In the genomic region with DNA sequence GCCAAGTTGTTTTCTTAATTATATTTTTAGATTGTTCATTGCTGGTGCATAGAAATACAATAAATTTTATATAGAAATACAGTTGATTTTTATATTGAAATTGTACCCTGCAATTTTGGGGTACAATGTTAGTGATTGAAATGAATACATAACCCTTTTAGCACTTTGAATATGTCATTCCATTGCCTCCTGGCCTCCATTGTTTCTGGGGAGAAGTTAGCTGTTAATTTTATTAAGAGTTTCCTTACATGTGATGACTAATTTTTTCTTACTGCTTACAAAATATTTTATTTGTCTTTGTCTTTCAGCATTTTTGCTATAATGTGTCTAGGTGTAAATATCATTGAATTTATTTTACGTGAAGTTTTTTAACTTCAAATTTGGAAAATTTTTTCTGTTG, we compare ENCODE assay signal across 26 cellular contexts.
DNase-seq lines count a peak whose midpoint lies in the region; ATAC-seq, FAIRE-seq and TF ChIP-seq lines count a peak whose summit lies in the region.
"Had no signal": no experiment of that assay in that cellular context is flagged by ENCODE, and none has a peak within 500 bp of the region (broad histone marks: within the 10 kb centered on the region; RNA-seq: fewer than 3 reads in every experiment).

No MANE protein-coding gene starts in this region.

- H3K27ac Mint-ChIP-seq in WTC11 = no peak overlapping the region
- H3K27ac Mint-ChIP-seq: CD14-positive monocyte; CD4-positive, alpha-beta T cell; CD8-positive, alpha-beta memory T cell; GM23338; H9 had no signal

- POLR2A ChIA-PET in HepG2 (lab: Yijun Ruan, JAX) (no interaction called here), WTC11 (lab: Charles Lee) (no interaction called here)

- H4K91ac ChIP-seq in neuronal stem cell (ENCODE audit: low read depth, low read length, poor library complexity) = no peak overlapping the region

- H3K4me3 Mint-ChIP-seq in WTC11 = no peak overlapping the region
- H3K4me3 Mint-ChIP-seq: CD14-positive monocyte; CD4-positive, alpha-beta T cell; CD8-positive, alpha-beta memory T cell; GM23338; H9 had no signal

- no peak overlapping the region for H2BK5ac ChIP-seq in neuronal stem cell (ENCODE audit: low read length)

- no peak overlapping the region for H2BK12ac ChIP-seq in neuronal stem cell (ENCODE audit: low read length)

- H2AFZ ChIP-seq in HepG2 (ENCODE audit: low read length) (no peak overlapping the region), neuronal stem cell (ENCODE audit: low read length) (no peak overlapping the region)
- H2AFZ ChIP-seq: GM23338 had no signal

- H3K14ac ChIP-seq in neuronal stem cell (ENCODE audit: low read length) = no peak overlapping the region

- no peaks in the 10 kb centered on the region for H3K79me2 ChIP-seq in HepG2 (ENCODE audit: insufficient read depth, low read length)

- intact Hi-C loops in HepG2 (cut with micrococcal nuclease; ENCODE audit: unreplicated experiment) = no loop called here
- intact Hi-C loops in right lobe of liver (cut with DNase I) = no loop called here
- intact Hi-C loops in prostate gland (cut with DNase I) = no loop called here

- H2AK5ac ChIP-seq in neuronal stem cell (ENCODE audit: low read depth, low read length) = no peak overlapping the region

- TF ChIP-seq POLR2A in HepG2 (IDR thresholded peaks at IDR 0.05; ENCODE audit: insufficient read depth in 1 of 2, low read depth in 2 of 2, low read length in 2 of 2) (no peak), right lobe of liver (IDR thresholded peaks at IDR 0.05) (no peak), prostate gland (IDR thresholded peaks at IDR 0.05) (no peak)

- H3K9me3 ChIP-seq in HepG2 (ENCODE audit: low read length) (peaks cover 60% of the 10 kb centered on the region), right lobe of liver (no peaks in the 10 kb centered on the region), neuronal stem cell (replicated peaks in 1 of 2; ENCODE audit: control insufficient read depth in 2 of 2, insufficient read depth in 1 of 2, low read depth in 1 of 2, low read length in 2 of 2) (peaks cover 0 to 3% of the 10 kb centered on the region in 2 donors), prostate gland (no peaks in the 10 kb centered on the region)
- H3K9me3 ChIP-seq: A549, BE2C had no signal

- peaks cover 19% of the 10 kb centered on the region for H3K36me3 Mint-ChIP-seq in WTC11
- H3K36me3 Mint-ChIP-seq: CD14-positive monocyte; CD8-positive, alpha-beta memory T cell had no signal

- no peak for ATAC-seq in HepG2
- no peak for ATAC-seq in right lobe of liver
- ATAC-seq in WTC11 = no peak
- ATAC-seq: A549, GM23338, HCT116 had no signal

- no peak overlapping the region for H3K23ac ChIP-seq in neuronal stem cell (ENCODE audit: low read depth, low read length, poor library complexity)

- H3K4me2 ChIP-seq in HepG2 (ENCODE audit: low read depth, low read length) (no peak overlapping the region), neuronal stem cell (ENCODE audit: insufficient read depth, low read length, poor library complexity, severe bottlenecking) (no peak overlapping the region)
- H3K4me2 ChIP-seq: A549; BLaER1 treated with 17β-estradiol and CSF1 and Interleukin-3, amounts not matched to agents 10 nM and 100 nM; GM23338 had no signal

- no peak for TF ChIP-seq EP300 in HepG2 (IDR thresholded peaks at IDR 0.05; ENCODE audit: low read depth in 2 of 2, low read length in 2 of 2)
- TF ChIP-seq EP300 in HepG2 (CRISPR knock-in tag; IDR thresholded peaks at IDR 0.05; ENCODE audit: borderline replicate concordance) = no peak

- in situ Hi-C loops in HepG2 (cut with HindIII; ENCODE audit: extremely low pct_ligation_motif_present, low pct_unique_long_range_greater_than_20kb) = no loop called here

- H2BK15ac ChIP-seq in neuronal stem cell (ENCODE audit: low read length) = no peak overlapping the region

- H3K4ac ChIP-seq in neuronal stem cell (ENCODE audit: low read length) = no peak overlapping the region

- H3K9ac ChIP-seq in HepG2 (ENCODE audit: insufficient read depth, low read depth, low read length) (no peak overlapping the region), neuronal stem cell (ENCODE audit: low read depth, low read length, poor library complexity) (no peak overlapping the region)
- H3K9ac ChIP-seq: BLaER1 treated with 17β-estradiol and CSF1 and Interleukin-3, amounts not matched to agents 10 nM and 100 nM had no signal

- DNase-seq in NCI-H748 (lab: John Stamatoyannopoulos, UW; ENCODE audit: unreplicated experiment) (peak; percentile 11), NCI-H748 treated with DMSO at 0.1 percent for 48 hours (lab: John Stamatoyannopoulos, UW) (no peak), HepG2 (ENCODE audit: low spot score) (no peak), right lobe of liver (no peak), WTC11 (ENCODE audit: low spot score) (no peak), neuronal stem cell (ENCODE audit: low spot score) (no peak), prostate gland (ENCODE audit: low spot score) (no peak)
- DNase-seq: 8988T; ACHN; AML-193; BE2C; CD4-positive, alpha-beta T cell; CD8-positive, alpha-beta memory T cell; DMS 273 treated with DMSO at 0.1 percent for 48 hours; DMS79; EL; GDM1; H9 had no signal

- peaks cover 34% of the 10 kb centered on the region for H3K9me3 Mint-ChIP-seq in WTC11

- 0% methylated on average over 1 of the region's 1 CpG for WGBS in HepG2 (ENCODE audit: low lambda C conversion rate)
- 52% methylated on average over 1 of the region's 1 CpG for WGBS in right lobe of liver (ENCODE audit: insufficient coverage, low coverage, low lambda C conversion rate, missing lambda C conversion rate)
- no CpG with 5 or more reads among the region's 1 CpG for WGBS in neuronal stem cell (ENCODE audit: extremely low coverage in 2 of 2, insufficient read length in 2 of 2, insufficient replicate concordance in 1 of 2), 2 donors
- 92% methylated on average over 1 of the region's 1 CpG for WGBS in prostate gland

- H3K4me1 Mint-ChIP-seq in WTC11 = peaks cover 4% of the 10 kb centered on the region
- H3K4me1 Mint-ChIP-seq: CD14-positive monocyte; CD8-positive, alpha-beta memory T cell had no signal

- no peak for TF ChIP-seq RAD21 in HepG2 (CRISPR knock-in tag; IDR thresholded peaks at IDR 0.05)

- no peaks in the 10 kb centered on the region for H3K36me3 ChIP-seq in HepG2 (replicated peaks in 1 of 2; ENCODE audit: control insufficient read depth in 1 of 2, insufficient read depth in 2 of 2, low read length in 2 of 2)
- no peaks in the 10 kb centered on the region for H3K36me3 ChIP-seq in right lobe of liver
- no peaks in the 10 kb centered on the region for H3K36me3 ChIP-seq in neuronal stem cell (replicated peaks in 1 of 2; ENCODE audit: control insufficient read depth in 2 of 2, insufficient read depth in 2 of 2, low read length in 2 of 2)
- no peaks in the 10 kb centered on the region for H3K36me3 ChIP-seq in prostate gland
- H3K36me3 ChIP-seq: BE2C; BLaER1 treated with 17β-estradiol and CSF1 and Interleukin-3, amounts not matched to agents 10 nM and 100 nM had no signal

- CTCF ChIA-PET in HepG2 (lab: Yijun Ruan, JAX; ENCODE audit: low intra/inter-chr PET ratio, low total read pairs) (no interaction called here), WTC11 (lab: Charles Lee) (no interaction called here)

- FAIRE-seq in HepG2 (lab: Jason Lieb, UNC) = no peak
- FAIRE-seq: A549, D721Med, GM12891, GM18507 had no signal

- BruUV-seq in HepG2 (replicated peaks; lab: Mats Ljungman, UMichigan) = no TSS peak

- no peaks in the 10 kb centered on the region for H3K79me1 ChIP-seq in neuronal stem cell (ENCODE audit: low read depth, low read length)

- H2BK120ac ChIP-seq in neuronal stem cell (ENCODE audit: low read depth, low read length) = no peak overlapping the region

- no peak overlapping the region for H3K18ac ChIP-seq in neuronal stem cell (ENCODE audit: low read length)

- H3K27ac ChIP-seq in HepG2 (ENCODE audit: extremely low read length, insufficient read depth, low read length) = no peak overlapping the region
- no peak overlapping the region for H3K27ac ChIP-seq in right lobe of liver
- H3K27ac ChIP-seq in neuronal stem cell (replicated peaks; ENCODE audit: low read length) = no peak overlapping the region
- H3K27ac ChIP-seq in prostate gland = no peak overlapping the region
- H3K27ac ChIP-seq: A549; BLaER1 treated with 17β-estradiol and CSF1 and Interleukin-3, amounts not matched to agents 10 nM and 100 nM had no signal

- H3K27me3 ChIP-seq in HepG2 (ENCODE audit: control insufficient read depth in 1 of 2, insufficient read depth in 2 of 2, low read length in 2 of 2) (no peaks in the 10 kb centered on the region), right lobe of liver (no peaks in the 10 kb centered on the region), neuronal stem cell (ENCODE audit: control insufficient read depth in 3 of 3, insufficient read depth in 3 of 3, low read depth in 1 of 3, low read length in 3 of 3) (no peaks in the 10 kb centered on the region), prostate gland (replicated peaks; ENCODE audit: insufficient read depth) (no peaks in the 10 kb centered on the region)
- H3K27me3 ChIP-seq: BE2C; BLaER1 treated with 17β-estradiol and CSF1 and Interleukin-3, amounts not matched to agents 10 nM and 100 nM had no signal

- no peak for TF ChIP-seq CTCF in HepG2 (CRISPR knock-in tag; IDR thresholded peaks at IDR 0.05)
- no peak for TF ChIP-seq CTCF in right lobe of liver (IDR thresholded peaks at IDR 0.05)
- TF ChIP-seq CTCF in WTC11 (IDR thresholded peaks at IDR 0.05) = no peak
- TF ChIP-seq CTCF in prostate gland (IDR thresholded peaks at IDR 0.05) = no peak

- H3K27me3 Mint-ChIP-seq in WTC11 (ENCODE audit: low read depth) = no peaks in the 10 kb centered on the region
- H3K27me3 Mint-ChIP-seq: CD4-positive, alpha-beta T cell; CD8-positive, alpha-beta memory T cell had no signal

- H3K4me1 ChIP-seq in HepG2 (ENCODE audit: insufficient read depth, low read length) (no peaks in the 10 kb centered on the region), right lobe of liver (no peaks in the 10 kb centered on the region), neuronal stem cell (ENCODE audit: control insufficient read depth in 2 of 2, insufficient read depth in 1 of 2, low read depth in 1 of 2, low read length in 2 of 2) (no peaks in the 10 kb centered on the region), prostate gland (replicated peaks) (no peaks in the 10 kb centered on the region)
- H3K4me1 ChIP-seq: A549; BE2C; BLaER1 treated with 17β-estradiol and CSF1 and Interleukin-3, amounts not matched to agents 10 nM and 100 nM had no signal

- no peak overlapping the region for H4K8ac ChIP-seq in neuronal stem cell (ENCODE audit: low read depth, low read length)

- H4K20me1 ChIP-seq in HepG2 (ENCODE audit: insufficient read depth, low read length) = no peaks in the 10 kb centered on the region
- H4K20me1 ChIP-seq: BLaER1 treated with 17β-estradiol and CSF1 and Interleukin-3, amounts not matched to agents 10 nM and 100 nM had no signal

- H3K4me3 ChIP-seq in HepG2 (replicated peaks in 1 of 3; ENCODE audit: insufficient read depth in 1 of 3, low read depth in 2 of 3, low read length in 3 of 3) (no peak overlapping the region), right lobe of liver (no peak overlapping the region), neuronal stem cell (ENCODE audit: low read length in 2 of 2) (no peak overlapping the region), prostate gland (no peak overlapping the region)
- H3K4me3 ChIP-seq: A549; BLaER1 treated with 17β-estradiol and CSF1 and Interleukin-3, amounts not matched to agents 10 nM and 100 nM; GM23338 had no signal

TF ChIP-seq in HepG2, 621 proteins besides CTCF, POLR2A, EP300 and RAD21 (continues in another document):
- no peak for TF ChIP-seq ZNF30 (CRISPR knock-in tag; IDR thresholded peaks at IDR 0.05)
